In the genomic region with DNA sequence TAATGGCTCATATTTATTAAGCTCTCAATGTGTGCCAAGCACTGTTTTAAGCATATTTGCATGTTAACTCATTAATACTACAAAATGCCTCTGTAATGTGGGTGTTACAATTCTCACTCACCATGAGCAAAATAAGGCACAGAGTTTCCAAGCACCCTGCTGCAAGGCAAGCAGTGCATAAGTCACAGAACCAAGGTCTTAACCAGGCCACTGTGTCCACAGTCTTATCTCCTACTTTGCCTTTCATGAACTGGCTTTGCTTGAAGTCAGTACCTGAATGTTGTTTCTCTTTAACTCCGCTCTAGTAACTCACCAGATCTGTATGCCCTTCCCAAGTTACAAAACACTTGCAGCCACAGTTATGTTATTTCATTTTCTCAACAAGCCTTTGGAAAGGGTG, we compare ENCODE assay signal across 27 cellular contexts.
"Had no signal": no experiment of that assay in that cellular context is flagged by ENCODE, and none has a peak within 500 bp of the region (broad histone marks: within the 10 kb centered on the region; RNA-seq: fewer than 3 reads in every experiment).

No MANE protein-coding gene starts in this region.

- ATAC-seq: effector memory CD8-positive, alpha-beta T cell; esophagus mucosa; foreskin keratinocyte; gastrocnemius medialis; gastroesophageal sphincter; heart left ventricle; heart right ventricle had no signal

- FAIRE-seq: colon, endometrium, endothelial cell of umbilical vein, frontal cortex had no signal

- DNase-seq: colonic mucosa; cortex of kidney; dermis blood vessel endothelial cell; dorsolateral prefrontal cortex; effector CD4-positive, alpha-beta T cell; effector CD8-positive, alpha-beta T cell; effector memory CD4-positive, alpha-beta T cell; effector memory CD8-positive, alpha-beta T cell; endodermal cell; erythroblast; esophagus squamous epithelium; foreskin fibroblast; foreskin keratinocyte; foreskin melanocyte; gastrocnemius medialis; glutamatergic neuron; heart left ventricle; heart right ventricle had no signal

- H3K4me1 ChIP-seq: colonic mucosa, esophagus muscularis mucosa, esophagus squamous epithelium, foreskin keratinocyte, gastrocnemius medialis, gastroesophageal sphincter, heart left ventricle, heart right ventricle had no signal

- H3K4me3 ChIP-seq: colonic mucosa, coronary artery, dorsolateral prefrontal cortex, esophagus muscularis mucosa, esophagus squamous epithelium, gastrocnemius medialis, gastroesophageal sphincter, heart left ventricle, heart right ventricle had no signal

- H3K27me3 ChIP-seq: colonic mucosa, esophagus muscularis mucosa, esophagus squamous epithelium, foreskin keratinocyte, gastrocnemius medialis, heart left ventricle, heart right ventricle had no signal

- H3K9me3 ChIP-seq: colonic mucosa, esophagus muscularis mucosa, esophagus squamous epithelium, gastrocnemius medialis, gastroesophageal sphincter, heart left ventricle, heart right ventricle had no signal

- H3K27ac ChIP-seq: colonic mucosa, coronary artery, dorsolateral prefrontal cortex, epithelial cell of prostate, esophagus muscularis mucosa, esophagus squamous epithelium, foreskin keratinocyte, gastrocnemius medialis, gastroesophageal sphincter, heart left ventricle, heart right ventricle had no signal

- H3K36me3 ChIP-seq: colonic mucosa, esophagus muscularis mucosa, esophagus squamous epithelium, gastrocnemius medialis, gastroesophageal sphincter, heart left ventricle, heart right ventricle had no signal
